In genomic region chr12:68617160-68617926, GRCh38 we compare ENCODE assay signal across 2 cellular contexts.
TF ChIP-seq lines count a peak whose summit lies in the region.

No MANE protein-coding gene starts in this region.

TF ChIP-seq in HEK293, 187 proteins besides CTCF, POLR2A, EP300 and RAD21:
- TF ChIP-seq ZNF10 (tag by site-specific recombination; IDR thresholded peaks at IDR 0.05) (no peak), PRDM6 (tag by site-specific recombination; IDR thresholded peaks at IDR 0.05) (peak; percentile 28; the same call in 1 of the 2 replicates)
- TF ChIP-seq, protein P1, sequence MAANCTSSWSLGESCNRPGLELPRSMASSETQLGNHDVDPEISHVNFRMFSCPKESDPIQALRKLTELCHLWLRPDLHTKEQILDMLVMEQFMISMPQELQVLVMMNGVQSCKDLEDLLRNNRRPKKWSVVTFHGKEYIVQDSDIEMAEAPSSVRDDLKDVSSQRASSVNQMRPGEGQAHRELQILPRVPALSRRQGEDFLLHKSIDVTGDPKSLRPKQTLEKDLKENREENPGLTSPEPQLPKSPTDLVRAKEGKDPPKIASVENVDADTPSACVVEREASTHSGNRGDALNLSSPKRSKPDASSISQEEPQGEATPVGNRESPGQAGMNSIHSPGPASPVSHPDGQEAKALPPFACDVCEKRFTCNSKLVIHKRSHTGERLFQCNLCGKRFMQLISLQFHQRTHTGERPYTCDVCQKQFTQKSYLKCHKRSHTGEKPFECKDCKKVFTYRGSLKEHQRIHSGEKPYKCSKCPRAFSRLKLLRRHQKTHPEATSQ (tag by site-specific recombination; IDR thresholded peaks at IDR 0.05) = no peak

TF ChIP-seq in GM12878, 131 proteins besides CTCF, POLR2A, EP300 and RAD21:
- TF ChIP-seq, protein P2, sequence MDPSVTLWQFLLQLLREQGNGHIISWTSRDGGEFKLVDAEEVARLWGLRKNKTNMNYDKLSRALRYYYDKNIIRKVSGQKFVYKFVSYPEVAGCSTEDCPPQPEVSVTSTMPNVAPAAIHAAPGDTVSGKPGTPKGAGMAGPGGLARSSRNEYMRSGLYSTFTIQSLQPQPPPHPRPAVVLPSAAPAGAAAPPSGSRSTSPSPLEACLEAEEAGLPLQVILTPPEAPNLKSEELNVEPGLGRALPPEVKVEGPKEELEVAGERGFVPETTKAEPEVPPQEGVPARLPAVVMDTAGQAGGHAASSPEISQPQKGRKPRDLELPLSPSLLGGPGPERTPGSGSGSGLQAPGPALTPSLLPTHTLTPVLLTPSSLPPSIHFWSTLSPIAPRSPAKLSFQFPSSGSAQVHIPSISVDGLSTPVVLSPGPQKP (IDR thresholded peaks at IDR 0.05; ENCODE audit: low read depth, low read length) = no peak
- TF ChIP-seq RBBP5 (conservative IDR thresholded peaks at IDR 0.05) (no peak), NFYA (IDR thresholded peaks at IDR 0.05; ENCODE audit: borderline replicate concordance, low read depth, low read length) (no peak), EZH2 (IDR thresholded peaks at IDR 0.05; ENCODE audit: borderline replicate concordance, control insufficient read depth, low read depth, low read length) (no peak)
TF ChIP-seq in GM12878: peak in this region for 0.
